Comparison of ENCODE assay signal across 37 cellular contexts in the genomic region with DNA sequence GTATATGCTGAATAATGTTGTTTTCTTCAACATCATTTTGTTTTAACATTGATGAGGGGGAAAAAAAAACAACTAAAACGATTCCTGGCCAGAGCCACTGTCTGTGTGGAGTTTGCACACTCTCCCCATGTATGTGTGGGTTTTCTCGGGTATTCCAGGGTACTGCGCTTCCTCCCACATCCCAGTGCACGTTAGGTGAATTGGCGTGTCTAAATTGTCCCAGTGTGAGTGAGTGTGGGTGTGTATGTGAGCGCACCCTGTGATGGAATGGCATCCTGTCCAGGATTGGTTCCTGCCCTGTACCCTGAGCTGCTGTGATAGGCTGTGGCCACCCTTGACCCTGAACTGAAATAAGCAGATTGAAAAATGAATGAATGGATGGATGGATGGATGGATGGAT. TPM values are rescaled to one million over a fixed set of nuclear protein-coding genes. Genes with fewer than 3 reads are reported as not detected.
"Had no signal": no experiment of that assay in that cellular context is flagged by ENCODE, and none has a peak within 500 bp of the region (broad histone marks: within the 10 kb centered on the region; RNA-seq: fewer than 3 reads in every experiment).

No MANE protein-coding gene starts in this region.

- FAIRE-seq: TTC549 had no signal

- H3K36me3 ChIP-seq: adrenal gland, brain microvascular endothelial cell, breast epithelium, cardiac muscle cell had no signal

- H3K4me1 ChIP-seq: adrenal gland, breast epithelium had no signal

- ATAC-seq: activated CD8-positive, alpha-beta T cell treated with anti-CD3 and anti-CD28 coated beads for 36 hours; activated naive CD4-positive, alpha-beta T cell treated with anti-CD3 and anti-CD28 coated beads, Interleukin-2, amount 50 U/mL, for 72 hours; activated T-cell treated with anti-CD3 and anti-CD28 coated beads, Interleukin-2, amount 50 U/mL, for 4 hours; activated T-cell treated with anti-CD3 and anti-CD28 coated beads, Interleukin-2, amount 50 U/mL, for 72 hours; activated T-helper 17 cell treated with anti-CD3 and anti-CD28 coated beads, Interleukin-2, amount 50 U/mL, for 72 hours; body of pancreas had no signal

- H3K27me3 ChIP-seq: body of pancreas had no signal

- H3K27ac ChIP-seq: adrenal gland, body of pancreas, brain microvascular endothelial cell, breast epithelium, cardiac muscle cell, VCaP had no signal

- DNase-seq: activated B cell treated with CpG ODN at 0.5 μM for 24 hours; activated CD4-positive, alpha-beta memory T cell treated with anti-CD3 and anti-CD28 coated beads for 36 hours; activated CD4-positive, alpha-beta T cell treated with anti-CD3 and anti-CD28 coated beads for 4 hours; activated CD4-positive, alpha-beta T cell treated with anti-CD3 and anti-CD28 coated beads, Interleukin-2, amount 10 ng/mL, durations not matched to agents 24 days and 14 days; activated CD4-positive, alpha-beta T cell treated with anti-CD3 and anti-CD28 coated beads, Interleukin-2, amount 50 U/mL, for 1 hour; activated CD4-positive, alpha-beta T cell treated with anti-CD3 and anti-CD28 coated beads, Interleukin-2, amount 50 U/mL, for 4 hours; activated CD4-positive, CD25-positive, alpha-beta regulatory T cell treated with anti-CD3 and anti-CD28 coated beads, Interleukin-2, amount 50 U/mL, for 72 hours; activated CD8-positive, alpha-beta memory T cell treated with anti-CD3 and anti-CD28 coated beads, Interleukin-2, amount 50 U/mL, for 4 hours; activated CD8-positive, alpha-beta T cell treated with anti-CD3 and anti-CD28 coated beads for 36 hours; activated effector memory CD4-positive, alpha-beta T cell treated with anti-CD3 and anti-CD28 coated beads, Interleukin-2, amount 50 U/mL, for 16 hours; activated gamma-delta T cell treated with Interleukin-2 at 50 U/mL for 16 hours; activated naive CD4-positive, alpha-beta T cell; activated naive CD4-positive, alpha-beta T cell treated with anti-CD3 and anti-CD28 coated beads for 36 hours; activated naive CD4-positive, alpha-beta T cell treated with anti-CD3 and anti-CD28 coated beads, Interleukin-2, amount 50 U/mL, for 16 hours; activated naive CD8-positive, alpha-beta T cell treated with anti-CD3 and anti-CD28 coated beads for 36 hours; activated T-cell treated with anti-CD3 and anti-CD28 coated beads for 4 hours; activated T-cell treated with anti-CD3 and anti-CD28 coated beads, Interleukin-2, amount 50 U/mL, for 1 hour; activated T-cell treated with anti-CD3 and anti-CD28 coated beads, Interleukin-2, amount 50 U/mL, for 4 hours; activated T-cell treated with anti-CD3 and anti-CD28 coated beads, Interleukin-2, amount 50 U/mL, for 72 hours; adrenal gland; amniotic stem cell; aorta; body of pancreas; brain microvascular endothelial cell; cerebellar nuclear complex; T-helper 2 cell; T-helper 9 cell had no signal

- H3K9me3 ChIP-seq: adrenal gland, body of pancreas, breast epithelium had no signal

- H3K4me3 ChIP-seq: adrenal gland, body of pancreas, breast epithelium, cardiac muscle cell had no signal

RNA-seq across cellular contexts. Expression of gene GDPD2, which starts 19.1 kb away (rescaled TPM):
- total RNA-seq: activated B cell treated with CpG ODN at 0.5 μM for 24 hours; activated CD4-positive, alpha-beta memory T cell treated with anti-CD3 and anti-CD28 coated beads for 36 hours; activated CD8-positive, alpha-beta memory T cell treated with anti-CD3 and anti-CD28 coated beads for 36 hours; activated CD8-positive, alpha-beta T cell treated with anti-CD3 and anti-CD28 coated beads for 36 hours; activated naive CD4-positive, alpha-beta T cell treated with anti-CD3 and anti-CD28 coated beads for 36 hours; activated naive CD8-positive, alpha-beta T cell treated with anti-CD3 and anti-CD28 coated beads for 36 hours; activated T-cell treated with anti-CD3 and anti-CD28 coated beads, Interleukin-2, amount 50 U/mL, for 4 hours; activated T-helper 1 cell treated with anti-CD3 and anti-CD28 coated beads, Interleukin-12 subunit alpha, Interleukin-12 subunit beta, Interleukin-2, Interleukin-4 antibody, amounts not matched to agents 30 ng/mL and 10 ng/mL and 1 ng/mL, durations not matched to agents 14 hours and 24 hours and 36 hours; adrenal gland; aorta; astrocyte; cardiac muscle cell; chondrocyte had no signal
- polyA plus RNA-seq: cardiac muscle cell had no signal
